10 cellular contexts compared by ENCODE assay signal in genomic region chr11:34632105-34632780, GRCh38.
A peak's percentile ranks its signal among the peaks of the same experiment; 100 is the strongest.
DNase-seq lines count a peak whose midpoint lies in the region; ATAC-seq and TF ChIP-seq lines count a peak whose summit lies in the region.
"Had no signal": no experiment of that assay in that cellular context is flagged by ENCODE, and none has a peak within 500 bp of the region (broad histone marks: within the 10 kb centered on the region; RNA-seq: fewer than 3 reads in every experiment).

No MANE protein-coding gene starts in this region.

- H3K27me3 ChIP-seq in layer of hippocampus (ENCODE audit: control insufficient read depth, insufficient read depth, low read length), result no peaks in the 10 kb centered on the region

- TF ChIP-seq CTCF in GM13977 (IDR thresholded peaks at IDR 0.05; ENCODE audit: extremely low read depth, insufficient read depth, missing control alignments), result no peak

- in situ Hi-C loops in GM13977 (cut with MboI; ENCODE audit: low pct_unique_long_range_greater_than_20kb, low sequenced_read_pairs, unreplicated experiment), result no loop called here

- DNase-seq in NCI-H1092 (lab: John Stamatoyannopoulos, UW) (peak; percentile 98), anterior cingulate cortex (lab: John Stamatoyannopoulos, UW) (peak in 43 of 58 donors; percentile 15 to 87 (median 47)), substantia nigra (lab: John Stamatoyannopoulos, UW) (peak in 40 of 49 donors; percentile 9 to 80 (median 46)), GM13977 (ENCODE audit: low spot score) (no peak)
- DNase-seq: activated CD4-positive, alpha-beta memory T cell treated with anti-CD3 and anti-CD28 coated beads, Interleukin-2, amount 10 ng/mL, durations not matched to agents 7 days and 5 days; NCI-H510A had no signal

- ATAC-seq in HG03520 (IDR thresholded peaks at IDR 0.05; ENCODE audit: unreplicated experiment), result no peak
- ATAC-seq in HG02571 (IDR thresholded peaks at IDR 0.05; ENCODE audit: unreplicated experiment), result no peak
- ATAC-seq in HG03354 (IDR thresholded peaks at IDR 0.05; ENCODE audit: poor library complexity, severe bottlenecking, unreplicated experiment), result no peak

- peak overlapping the region; percentile 21 for H3K27ac ChIP-seq in layer of hippocampus (ENCODE audit: low read depth, low read length)
- H3K27ac ChIP-seq in substantia nigra (ENCODE audit: low read depth, low read length, poor library complexity, severe bottlenecking), result peak overlapping the region; percentile 24
